In genomic region chr3:155890671-155891190, GRCh38 we compare ENCODE assay signal across 11 cellular contexts. TPM values are rescaled to one million over a fixed set of nuclear protein-coding genes. Genes with fewer than 3 reads are reported as not detected.
DNase-seq lines count a peak whose midpoint lies in the region; ATAC-seq and TF ChIP-seq lines count a peak whose summit lies in the region.
"Had no signal": no experiment of that assay in that cellular context is flagged by ENCODE, and none has a peak within 500 bp of the region (broad histone marks: within the 10 kb centered on the region; RNA-seq: fewer than 3 reads in every experiment).

No MANE protein-coding gene starts in this region.

- intact Hi-C loops in prostate gland (cut with DNase I): no loop called here

- H3K9me3 Mint-ChIP-seq in endothelial cell (ENCODE audit: unreplicated experiment): no peaks in the 10 kb centered on the region

- H3K36me3 Mint-ChIP-seq in endothelial cell (ENCODE audit: low read depth, unreplicated experiment): peaks cover 11% of the 10 kb centered on the region

- H3K27me3 ChIP-seq in prostate gland (replicated peaks; ENCODE audit: insufficient read depth): no peaks in the 10 kb centered on the region
- H3K27me3 ChIP-seq: ovary had no signal

- H3K27ac Mint-ChIP-seq in endothelial cell (ENCODE audit: unreplicated experiment): peak overlapping the region; percentile 69

- H3K9me3 ChIP-seq in prostate gland: no peaks in the 10 kb centered on the region
- H3K9me3 ChIP-seq: ovary had no signal

- H3K36me3 ChIP-seq in prostate gland: no peaks in the 10 kb centered on the region
- H3K36me3 ChIP-seq: ovary had no signal

- TF ChIP-seq CTCF in 22Rv1 (IDR thresholded peaks at IDR 0.05) (no peak), endothelial cell (IDR thresholded peaks at IDR 0.05; ENCODE audit: unreplicated experiment) (no peak), prostate gland (IDR thresholded peaks at IDR 0.05) (no peak)

- H3K4me3 Mint-ChIP-seq in endothelial cell (ENCODE audit: unreplicated experiment): no peak overlapping the region

- no peaks in the 10 kb centered on the region for H3K27me3 Mint-ChIP-seq in endothelial cell (ENCODE audit: unreplicated experiment)

- no peak overlapping the region for H3K4me3 ChIP-seq in prostate gland
- H3K4me3 ChIP-seq: ovary had no signal

- WGBS in prostate gland: 24% methylated on average over 2 of the region's 2 CpGs

- H3K4me1 Mint-ChIP-seq in endothelial cell (ENCODE audit: unreplicated experiment): peaks cover 16% of the 10 kb centered on the region

- H3K27ac ChIP-seq in 22Rv1 (peak overlapping the region; percentile 7; the same call in 1 of the 2 replicates), prostate gland (no peak overlapping the region)
- H3K27ac ChIP-seq: ovary had no signal

- TF ChIP-seq POLR2A in prostate gland (IDR thresholded peaks at IDR 0.05): no peak

- DNase-seq in endothelial cell (ENCODE audit: low spot score) (no peak), superior temporal gyrus (ENCODE audit: extremely low spot score) (no peak), prostate gland (ENCODE audit: low spot score) (no peak), epidermal melanocyte (ENCODE audit: insufficient read length, low spot score) (no peak)
- DNase-seq: activated naive CD4-positive, alpha-beta T cell treated with Interleukin-2 at 50 U/mL for 16 hours; NCI-H1048; ovary had no signal

- peak; percentile 30 for ATAC-seq in GM18868 (IDR thresholded peaks at IDR 0.05; ENCODE audit: unreplicated experiment)
- ATAC-seq in HG03520 (IDR thresholded peaks at IDR 0.05; ENCODE audit: unreplicated experiment): peak; percentile 58
- no peak for ATAC-seq in GM21381 (IDR thresholded peaks at IDR 0.05; ENCODE audit: unreplicated experiment)

- no peaks in the 10 kb centered on the region for H3K4me1 ChIP-seq in prostate gland (replicated peaks)

RNA-seq across cellular contexts. Expression of gene GMPS, which starts 20.3 kb away (rescaled TPM):
- total RNA-seq in endothelial cell (ENCODE audit: unreplicated experiment) (66.5 TPM), prostate gland (10 to 100 TPM; 24.7 to 51.0 TPM)

RNA-seq across cellular contexts. Expression of gene SLC33A1, which starts 36.5 kb away (rescaled TPM):
- total RNA-seq in endothelial cell (ENCODE audit: unreplicated experiment) (24.2 TPM), prostate gland (10 to 100 TPM; 43.4 to 43.9 TPM)
